Comparison of ENCODE assay signal across 1 cellular context in the genomic region with DNA sequence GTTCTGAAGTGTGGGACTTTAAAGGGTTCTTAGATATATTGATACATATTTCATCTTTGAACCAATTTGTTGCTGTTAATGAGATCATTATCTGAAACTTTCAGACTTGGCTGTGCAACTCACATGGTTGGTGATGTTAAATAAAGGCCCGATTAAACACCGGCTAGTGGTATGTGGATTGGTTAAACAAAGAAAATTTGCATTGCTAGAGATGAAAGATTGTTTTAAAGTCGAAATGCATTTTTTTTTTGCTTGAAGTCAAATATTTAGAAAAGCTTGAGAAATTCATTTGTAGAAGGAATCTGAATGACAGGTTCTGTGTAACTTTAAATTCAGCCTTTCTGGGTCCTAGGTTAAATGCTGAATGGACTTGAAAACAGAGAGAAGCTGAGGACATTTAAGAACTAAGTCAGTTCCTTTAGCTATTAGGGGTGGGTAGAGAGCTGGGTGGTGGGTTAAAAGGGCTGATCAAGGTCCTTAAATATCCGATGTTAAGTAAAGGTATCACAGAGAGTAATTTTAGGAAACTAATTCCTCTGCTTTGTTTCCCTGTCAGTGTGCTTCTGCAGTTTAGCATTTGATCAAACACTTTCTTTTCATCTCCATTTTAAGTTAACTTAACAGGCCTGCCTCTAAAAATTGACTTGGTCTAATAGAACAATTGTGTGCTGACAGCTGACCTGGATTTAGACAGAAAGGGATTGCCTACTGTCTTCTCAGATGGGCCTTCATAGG.
TF ChIP-seq lines count a peak whose summit lies in the region.

No MANE protein-coding gene starts in this region.

TF ChIP-seq in A549, 52 proteins besides CTCF, POLR2A, EP300 and RAD21 (continued from another document):
- TF ChIP-seq, protein P1, sequence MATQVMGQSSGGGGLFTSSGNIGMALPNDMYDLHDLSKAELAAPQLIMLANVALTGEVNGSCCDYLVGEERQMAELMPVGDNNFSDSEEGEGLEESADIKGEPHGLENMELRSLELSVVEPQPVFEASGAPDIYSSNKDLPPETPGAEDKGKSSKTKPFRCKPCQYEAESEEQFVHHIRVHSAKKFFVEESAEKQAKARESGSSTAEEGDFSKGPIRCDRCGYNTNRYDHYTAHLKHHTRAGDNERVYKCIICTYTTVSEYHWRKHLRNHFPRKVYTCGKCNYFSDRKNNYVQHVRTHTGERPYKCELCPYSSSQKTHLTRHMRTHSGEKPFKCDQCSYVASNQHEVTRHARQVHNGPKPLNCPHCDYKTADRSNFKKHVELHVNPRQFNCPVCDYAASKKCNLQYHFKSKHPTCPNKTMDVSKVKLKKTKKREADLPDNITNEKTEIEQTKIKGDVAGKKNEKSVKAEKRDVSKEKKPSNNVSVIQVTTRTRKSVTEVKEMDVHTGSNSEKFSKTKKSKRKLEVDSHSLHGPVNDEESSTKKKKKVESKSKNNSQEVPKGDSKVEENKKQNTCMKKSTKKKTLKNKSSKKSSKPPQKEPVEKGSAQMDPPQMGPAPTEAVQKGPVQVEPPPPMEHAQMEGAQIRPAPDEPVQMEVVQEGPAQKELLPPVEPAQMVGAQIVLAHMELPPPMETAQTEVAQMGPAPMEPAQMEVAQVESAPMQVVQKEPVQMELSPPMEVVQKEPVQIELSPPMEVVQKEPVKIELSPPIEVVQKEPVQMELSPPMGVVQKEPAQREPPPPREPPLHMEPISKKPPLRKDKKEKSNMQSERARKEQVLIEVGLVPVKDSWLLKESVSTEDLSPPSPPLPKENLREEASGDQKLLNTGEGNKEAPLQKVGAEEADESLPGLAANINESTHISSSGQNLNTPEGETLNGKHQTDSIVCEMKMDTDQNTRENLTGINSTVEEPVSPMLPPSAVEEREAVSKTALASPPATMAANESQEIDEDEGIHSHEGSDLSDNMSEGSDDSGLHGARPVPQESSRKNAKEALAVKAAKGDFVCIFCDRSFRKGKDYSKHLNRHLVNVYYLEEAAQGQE (IDR thresholded peaks at IDR 0.05) = no peak
- TF ChIP-seq MAFK (IDR thresholded peaks at IDR 0.05; ENCODE audit: partially characterized antibody) (no peak), MYC (IDR thresholded peaks at IDR 0.05; ENCODE audit: borderline replicate concordance, low read length) (no peak), TFCP2L1 (CRISPR knock-in tag; IDR thresholded peaks at IDR 0.05) (no peak), ZNF302 (CRISPR knock-in tag; IDR thresholded peaks at IDR 0.05) (no peak), ZSCAN20 (CRISPR knock-in tag; IDR thresholded peaks at IDR 0.05) (no peak), ZFP36 (IDR thresholded peaks at IDR 0.05; ENCODE audit: borderline replicate concordance, partially characterized antibody) (no peak), BHLHE40 (IDR thresholded peaks at IDR 0.05; ENCODE audit: low read depth, low read length) (no peak), KDM5A (IDR thresholded peaks at IDR 0.05) (no peak), POLR2AphosphoS2 (conservative IDR thresholded peaks at IDR 0.05; ENCODE audit: low read length) (no peak), HOXA7 (CRISPR knock-in tag; IDR thresholded peaks at IDR 0.05) (no peak)
- TF ChIP-seq, protein P2, sequence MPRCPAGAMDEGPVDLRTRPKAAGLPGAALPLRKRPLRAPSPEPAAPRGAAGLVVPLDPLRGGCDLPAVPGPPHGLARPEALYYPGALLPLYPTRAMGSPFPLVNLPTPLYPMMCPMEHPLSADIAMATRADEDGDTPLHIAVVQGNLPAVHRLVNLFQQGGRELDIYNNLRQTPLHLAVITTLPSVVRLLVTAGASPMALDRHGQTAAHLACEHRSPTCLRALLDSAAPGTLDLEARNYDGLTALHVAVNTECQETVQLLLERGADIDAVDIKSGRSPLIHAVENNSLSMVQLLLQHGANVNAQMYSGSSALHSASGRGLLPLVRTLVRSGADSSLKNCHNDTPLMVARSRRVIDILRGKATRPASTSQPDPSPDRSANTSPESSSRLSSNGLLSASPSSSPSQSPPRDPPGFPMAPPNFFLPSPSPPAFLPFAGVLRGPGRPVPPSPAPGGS (IDR thresholded peaks at IDR 0.05) = no peak
- TF ChIP-seq, protein P3, sequence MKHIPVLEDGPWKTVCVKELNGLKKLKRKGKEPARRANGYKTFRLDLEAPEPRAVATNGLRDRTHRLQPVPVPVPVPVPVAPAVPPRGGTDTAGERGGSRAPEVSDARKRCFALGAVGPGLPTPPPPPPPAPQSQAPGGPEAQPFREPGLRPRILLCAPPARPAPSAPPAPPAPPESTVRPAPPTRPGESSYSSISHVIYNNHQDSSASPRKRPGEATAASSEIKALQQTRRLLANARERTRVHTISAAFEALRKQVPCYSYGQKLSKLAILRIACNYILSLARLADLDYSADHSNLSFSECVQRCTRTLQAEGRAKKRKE (CRISPR knock-in tag; IDR thresholded peaks at IDR 0.05; ENCODE audit: low read depth) = no peak
TF ChIP-seq in A549: peak in this region for 0.
